Comparison of ENCODE assay signal across 22 cellular contexts in genomic region chr4:951594-952468, GRCh38. TPM values are rescaled to one million over a fixed set of nuclear protein-coding genes. Genes with fewer than 3 reads are reported as not detected.
DNase-seq lines count a peak whose midpoint lies in the region; ATAC-seq and TF ChIP-seq lines count a peak whose summit lies in the region.
"Had no signal": no experiment of that assay in that cellular context is flagged by ENCODE, and none has a peak within 500 bp of the region (broad histone marks: within the 10 kb centered on the region; RNA-seq: fewer than 3 reads in every experiment).

No MANE protein-coding gene starts in this region.

- no peak overlapping the region for H3K4me3 Mint-ChIP-seq in activated naive CD4-positive, alpha-beta T cell treated with anti-CD3 and anti-CD28 coated beads for 36 hours
- no peak overlapping the region for H3K4me3 Mint-ChIP-seq in activated naive CD4-positive, alpha-beta T cell treated with anti-CD3 and anti-CD28 coated beads, Interleukin-2, amount 10 ng/mL, durations not matched to agents 7 days and 5 days
- H3K4me3 Mint-ChIP-seq in chondrocyte (ENCODE audit: unreplicated experiment) (no peak overlapping the region), WTC11 (no peak overlapping the region)
- H3K4me3 Mint-ChIP-seq: activated T-cell treated with anti-CD3 and anti-CD28 coated beads, Interleukin-2, amount 50 U/mL, for 72 hours; B cell; CD8-positive, alpha-beta memory T cell; stimulated activated naive B cell treated with anti-CD40 and anti-IgM and Interleukin-4, amounts not matched to agents 10 μg/mL and 1 μg/mL and 100 μg/mL, for 72 hours had no signal

- POLR2A ChIA-PET in WTC11 (lab: Charles Lee), result no interaction called here

- H3K27me3 Mint-ChIP-seq in activated naive CD4-positive, alpha-beta T cell treated with anti-CD3 and anti-CD28 coated beads for 36 hours (ENCODE audit: low read depth), result no peaks in the 10 kb centered on the region
- peaks cover 6% of the 10 kb centered on the region for H3K27me3 Mint-ChIP-seq in activated naive CD4-positive, alpha-beta T cell treated with anti-CD3 and anti-CD28 coated beads, Interleukin-2, amount 10 ng/mL, durations not matched to agents 7 days and 5 days
- no peaks in the 10 kb centered on the region for H3K27me3 Mint-ChIP-seq in chondrocyte (ENCODE audit: low read depth)
- H3K27me3 Mint-ChIP-seq in WTC11 (ENCODE audit: low read depth), result no peaks in the 10 kb centered on the region
- H3K27me3 Mint-ChIP-seq: B cell; CD8-positive, alpha-beta memory T cell; progenitor cell of endocrine pancreas; stimulated activated naive B cell treated with anti-CD40 and anti-IgM and Interleukin-4, amounts not matched to agents 10 μg/mL and 1 μg/mL and 100 μg/mL, for 72 hours had no signal

- H3K36me3 ChIP-seq in upper lobe of left lung, result peaks cover 0 to 46% (median 22%) of the 10 kb centered on the region in 4 donors

- no peak for TF ChIP-seq CTCF in chondrocyte (IDR thresholded peaks at IDR 0.05)
- no peak for TF ChIP-seq CTCF in upper lobe of left lung (IDR thresholded peaks at IDR 0.05)
- TF ChIP-seq CTCF in WTC11 (IDR thresholded peaks at IDR 0.05), result no peak

- TF ChIP-seq EP300 in upper lobe of left lung (IDR thresholded peaks at IDR 0.05), result no peak

- intact Hi-C loops in activated naive CD4-positive, alpha-beta T cell treated with anti-CD3 and anti-CD28 coated beads for 36 hours (cut with micrococcal nuclease), result no loop called here

- H3K9me3 ChIP-seq in upper lobe of left lung, result no peaks in the 10 kb centered on the region
- H3K9me3 ChIP-seq: testis had no signal

- no peaks in the 10 kb centered on the region for H3K4me1 Mint-ChIP-seq in activated naive CD4-positive, alpha-beta T cell treated with anti-CD3 and anti-CD28 coated beads for 36 hours (ENCODE audit: low read depth)
- no peaks in the 10 kb centered on the region for H3K4me1 Mint-ChIP-seq in activated naive CD4-positive, alpha-beta T cell treated with anti-CD3 and anti-CD28 coated beads, Interleukin-2, amount 10 ng/mL, durations not matched to agents 7 days and 5 days
- no peaks in the 10 kb centered on the region for H3K4me1 Mint-ChIP-seq in chondrocyte (ENCODE audit: low read depth)
- H3K4me1 Mint-ChIP-seq in WTC11, result no peaks in the 10 kb centered on the region

- no peak for ATAC-seq in upper lobe of left lung (ENCODE audit: low FRiP score in 2 of 2)
- no peak for ATAC-seq in WTC11
- ATAC-seq: activated naive CD4-positive, alpha-beta T cell treated with anti-CD3 and anti-CD28 coated beads, Interleukin-2, amount 50 U/mL, for 72 hours; stimulated activated naive B cell treated with anti-CD40 and anti-IgM and Interleukin-4, amounts not matched to agents 10 μg/mL and 1 μg/mL and 100 μg/mL, for 72 hours had no signal

- no peaks in the 10 kb centered on the region for H3K4me1 ChIP-seq in upper lobe of left lung

- no peak for TF ChIP-seq POLR2A in upper lobe of left lung (IDR thresholded peaks at IDR 0.05)

- H3K27ac ChIP-seq in upper lobe of left lung, result no peak overlapping the region
- H3K27ac ChIP-seq: dorsolateral prefrontal cortex, testis had no signal

- CTCF ChIA-PET in activated naive CD4-positive, alpha-beta T cell treated with anti-CD3 and anti-CD28 coated beads for 36 hours (lab: Charles Lee), result no interaction called here
- CTCF ChIA-PET in activated naive CD4-positive, alpha-beta T cell treated with anti-CD3 and anti-CD28 coated beads, Interleukin-2, amount 10 ng/mL, durations not matched to agents 7 days and 5 days (lab: Charles Lee), result no interaction called here
- CTCF ChIA-PET in WTC11 (lab: Charles Lee), result no interaction called here

- peak; percentile 3 for DNase-seq in activated naive CD4-positive, alpha-beta T cell treated with anti-CD3 and anti-CD28 coated beads for 36 hours
- DNase-seq in activated naive CD4-positive, alpha-beta T cell treated with anti-CD3 and anti-CD28 coated beads, Interleukin-2, amount 10 ng/mL, durations not matched to agents 7 days and 5 days, result no peak
- DNase-seq in chondrocyte (ENCODE audit: low spot score), result peak; percentile 85
- DNase-seq in mesenteric fat pad (ENCODE audit: low spot score), result peak; percentile 88
- peak; percentile 12 to 60 for DNase-seq in upper lobe of left lung
- DNase-seq in anterior cingulate cortex (lab: John Stamatoyannopoulos, UW), result no peak
- no peak for DNase-seq in WTC11 (ENCODE audit: low spot score)
- no peak for DNase-seq in ecto neural progenitor cell (ENCODE audit: low spot score)
- DNase-seq: activated CD4-positive, alpha-beta T cell treated with anti-CD3 and anti-CD28 coated beads for 48 hours; activated T-cell treated with anti-CD3 and anti-CD28 coated beads, Interleukin-2, amount 50 U/mL, for 72 hours; CD8-positive, alpha-beta memory T cell; GOT3; IMR-90; NCI-H1694; OCI-M1; stimulated activated CD4-positive, alpha-beta T cell treated with anti-CD3 and anti-CD28 coated beads, Interleukin-15, amount 100 ng/mL, for 24 hours; stimulated activated naive B cell treated with anti-CD40 and anti-IgM and Interleukin-4, amounts not matched to agents 10 μg/mL and 1 μg/mL and 100 μg/mL, for 72 hours; testis had no signal

- WGBS in upper lobe of left lung, 2 donors, result 91 to 94% methylated on average over 12 to 23 of the region's 23 CpGs

- no peaks in the 10 kb centered on the region for H3K36me3 Mint-ChIP-seq in activated naive CD4-positive, alpha-beta T cell treated with anti-CD3 and anti-CD28 coated beads for 36 hours (ENCODE audit: low read depth)
- no peaks in the 10 kb centered on the region for H3K36me3 Mint-ChIP-seq in activated naive CD4-positive, alpha-beta T cell treated with anti-CD3 and anti-CD28 coated beads, Interleukin-2, amount 10 ng/mL, durations not matched to agents 7 days and 5 days
- H3K36me3 Mint-ChIP-seq in chondrocyte (ENCODE audit: low read depth) (peaks cover 7% of the 10 kb centered on the region), WTC11 (no peaks in the 10 kb centered on the region)
- H3K36me3 Mint-ChIP-seq: activated naive CD4-positive, alpha-beta T cell treated with anti-CD3 and anti-CD28 coated beads, Interleukin-2, amount 50 U/mL, for 72 hours had no signal

- H3K4me3 ChIP-seq in upper lobe of left lung, result no peak overlapping the region
- H3K4me3 ChIP-seq: dorsolateral prefrontal cortex, testis had no signal

- no peak overlapping the region for H3K27ac Mint-ChIP-seq in activated naive CD4-positive, alpha-beta T cell treated with anti-CD3 and anti-CD28 coated beads for 36 hours
- H3K27ac Mint-ChIP-seq in activated naive CD4-positive, alpha-beta T cell treated with anti-CD3 and anti-CD28 coated beads, Interleukin-2, amount 10 ng/mL, durations not matched to agents 7 days and 5 days, result no peak overlapping the region
- no peak overlapping the region for H3K27ac Mint-ChIP-seq in chondrocyte (ENCODE audit: unreplicated experiment)
- no peak overlapping the region for H3K27ac Mint-ChIP-seq in WTC11
- H3K27ac Mint-ChIP-seq: activated T-cell treated with anti-CD3 and anti-CD28 coated beads, Interleukin-2, amount 50 U/mL, for 72 hours; B cell; progenitor cell of endocrine pancreas; stimulated activated naive B cell treated with anti-CD40 and anti-IgM and Interleukin-4, amounts not matched to agents 10 μg/mL and 1 μg/mL and 100 μg/mL, for 72 hours had no signal

- H3K27me3 ChIP-seq in upper lobe of left lung, result no peaks in the 10 kb centered on the region
- H3K27me3 ChIP-seq: dorsolateral prefrontal cortex, testis had no signal

- no peaks in the 10 kb centered on the region for H3K9me3 Mint-ChIP-seq in activated naive CD4-positive, alpha-beta T cell treated with anti-CD3 and anti-CD28 coated beads for 36 hours
- no peaks in the 10 kb centered on the region for H3K9me3 Mint-ChIP-seq in activated naive CD4-positive, alpha-beta T cell treated with anti-CD3 and anti-CD28 coated beads, Interleukin-2, amount 10 ng/mL, durations not matched to agents 7 days and 5 days
- no peaks in the 10 kb centered on the region for H3K9me3 Mint-ChIP-seq in chondrocyte (ENCODE audit: low read depth)
- H3K9me3 Mint-ChIP-seq in WTC11, result no peaks in the 10 kb centered on the region
- H3K9me3 Mint-ChIP-seq: activated naive CD4-positive, alpha-beta T cell treated with anti-CD3 and anti-CD28 coated beads, Interleukin-2, amount 50 U/mL, for 72 hours; activated T-cell treated with anti-CD3 and anti-CD28 coated beads, Interleukin-2, amount 50 U/mL, for 72 hours; CD8-positive, alpha-beta memory T cell; stimulated activated naive B cell treated with anti-CD40 and anti-IgM and Interleukin-4, amounts not matched to agents 10 μg/mL and 1 μg/mL and 100 μg/mL, for 72 hours had no signal

TF ChIP-seq in WTC11, 78 proteins besides CTCF, POLR2A, EP300 and RAD21:
- no peak for TF ChIP-seq ZBTB21 (CRISPR knock-in tag; IDR thresholded peaks at IDR 0.05; ENCODE audit: borderline replicate concordance)
TF ChIP-seq in WTC11: peak in this region for 0.

RNA-seq across cellular contexts. Expression of gene TMEM175, which starts 19.6 kb away (rescaled TPM):
- total RNA-seq in activated naive CD4-positive, alpha-beta T cell treated with anti-CD3 and anti-CD28 coated beads for 36 hours, result 10 to 100 TPM; 13.9 to 15.8 TPM
- total RNA-seq in chondrocyte (25.5 to 47.5 TPM (median 26.1 TPM) in 3 replicates), mesenteric fat pad (27.7 TPM), upper lobe of left lung (100 to 1,000 TPM in 1 of 6 donors, 10 to 100 TPM in 5; 24.6 to 126 (median 41.8) TPM), WTC11 (2021) (6.4 to 10.6 TPM (median 9.2 TPM) in 3 replicates)

RNA-seq across cellular contexts. Expression of gene GAK, which starts 19.7 kb away (rescaled TPM):
- 10 to 100 TPM; 87.6 to 96.8 TPM for total RNA-seq in activated naive CD4-positive, alpha-beta T cell treated with anti-CD3 and anti-CD28 coated beads for 36 hours
- total RNA-seq in chondrocyte (61.4 to 85.7 TPM (median 69.2 TPM) in 3 replicates), mesenteric fat pad (91.3 TPM), upper lobe of left lung (100 to 1,000 TPM; 116 to 380 (median 154) TPM), WTC11 (2021) (108 to 121 TPM (median 108 TPM) in 3 replicates)

RNA-seq across cellular contexts. Expression of gene DGKQ, which starts 21.5 kb away (rescaled TPM):
- total RNA-seq in activated naive CD4-positive, alpha-beta T cell treated with anti-CD3 and anti-CD28 coated beads for 36 hours, result 10 to 100 TPM; 10.8 to 11.1 TPM
- total RNA-seq in chondrocyte (15.4 to 18.6 TPM (median 17.2 TPM) in 3 replicates), mesenteric fat pad (10.1 TPM), upper lobe of left lung (10 to 100 TPM; 10.7 to 36.7 (median 17.5) TPM), WTC11 (2021) (15.7 to 19.3 TPM (median 16.9 TPM) in 3 replicates)

RNA-seq across cellular contexts. Expression of gene IDUA, which starts 35.0 kb away (rescaled TPM):
- total RNA-seq in activated naive CD4-positive, alpha-beta T cell treated with anti-CD3 and anti-CD28 coated beads for 36 hours, result 10 to 100 TPM in 1 of 2 experiments, 1 to 10 TPM in 1; 9.5 to 10.5 TPM
- 42.6 to 53.0 TPM (median 46.0 TPM) in 3 replicates for total RNA-seq in chondrocyte
- total RNA-seq in mesenteric fat pad, result 34.7 TPM
- 100 to 1,000 TPM in 1 of 6 donors, 10 to 100 TPM in 5; 13.5 to 152 (median 55.9) TPM for total RNA-seq in upper lobe of left lung
- 8.5 to 9.7 TPM (median 8.7 TPM) in 3 replicates for total RNA-seq in WTC11 (2021)

RNA-seq across cellular contexts. Expression of gene SLC26A1, which starts 41.4 kb away (rescaled TPM):
- total RNA-seq in activated naive CD4-positive, alpha-beta T cell treated with anti-CD3 and anti-CD28 coated beads for 36 hours, result not detected
- total RNA-seq in chondrocyte, result 0.72 to 1.6 TPM (median 0.75 TPM) in 3 replicates
- total RNA-seq in mesenteric fat pad, result 0.22 TPM
- 1 to 10 TPM in 1 of 6 donors, under 1 TPM in 5; 0.39 to 2.1 (median 0.68) TPM for total RNA-seq in upper lobe of left lung
- total RNA-seq in WTC11 (2021), result 0.14 to 0.85 TPM (median 0.25 TPM) in 3 replicates
- total RNA-seq: activated naive CD4-positive, alpha-beta T cell treated with anti-CD3 and anti-CD28 coated beads, Interleukin-2, amount 50 U/mL, for 72 hours; activated T-cell treated with anti-CD3 and anti-CD28 coated beads, Interleukin-2, amount 50 U/mL, for 72 hours; CD8-positive, alpha-beta memory T cell; IMR-90 had no signal

Comparison
In these comparisons a context has a peak if more than half of its experiments do, and no peak if none do; other contexts are left out.
1. DNase-seq: peak in activated naive CD4-positive, alpha-beta T cell treated with anti-CD3 and anti-CD28 coated beads for 36 hours (single experiment), chondrocyte (single experiment), mesenteric fat pad (single experiment) and upper lobe of left lung (2 of 2); none in activated naive CD4-positive, alpha-beta T cell treated with anti-CD3 and anti-CD28 coated beads, Interleukin-2, amount 10 ng/mL, durations not matched to agents 7 days and 5 days (single experiment), anterior cingulate cortex (0 of 58), WTC11 (single experiment) and ecto neural progenitor cell (single experiment).